In the genomic region with DNA sequence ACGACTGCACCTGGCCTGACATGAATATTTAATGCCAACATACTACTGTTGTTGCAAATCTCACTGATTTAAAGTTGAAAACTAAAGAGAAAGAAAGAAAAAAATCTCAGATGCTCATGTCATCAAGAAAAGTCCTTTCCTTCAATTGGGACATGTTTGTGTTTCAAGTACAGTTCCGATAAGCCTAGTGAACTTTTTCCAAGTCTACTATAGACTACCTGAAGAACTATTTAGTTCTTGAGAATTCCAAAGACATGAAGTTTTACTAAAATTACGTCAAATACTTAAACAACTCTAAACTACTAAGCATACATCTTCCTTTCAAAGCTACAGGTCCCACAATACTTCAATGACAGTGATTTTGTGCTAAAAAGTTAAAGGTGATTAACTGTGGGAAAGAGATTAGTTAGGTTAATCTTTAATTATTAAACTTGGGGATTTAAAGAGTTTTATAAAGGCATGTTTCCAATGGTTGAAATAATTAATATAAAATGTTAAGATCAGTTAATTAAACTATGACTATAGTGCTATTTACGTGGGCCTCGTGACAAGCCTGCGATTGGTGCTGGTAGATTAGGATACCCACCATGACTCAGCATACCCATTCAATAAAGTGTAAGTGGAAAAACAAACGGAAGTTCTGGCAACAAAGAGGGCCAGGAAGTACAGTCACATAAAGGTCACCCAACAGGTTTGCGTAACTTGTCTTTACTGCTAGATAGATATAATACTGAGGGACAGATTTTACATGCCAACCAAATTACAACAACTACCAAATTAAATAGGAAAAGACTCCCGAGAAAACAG, we compare ENCODE assay signal across 1 cellular context.
TF ChIP-seq lines count a peak whose summit lies in the region.

No MANE protein-coding gene starts in this region.

TF ChIP-seq in HepG2, 621 proteins besides CTCF, POLR2A, EP300 and RAD21 (continued from another document and continues in another):
- TF ChIP-seq, protein P1, sequence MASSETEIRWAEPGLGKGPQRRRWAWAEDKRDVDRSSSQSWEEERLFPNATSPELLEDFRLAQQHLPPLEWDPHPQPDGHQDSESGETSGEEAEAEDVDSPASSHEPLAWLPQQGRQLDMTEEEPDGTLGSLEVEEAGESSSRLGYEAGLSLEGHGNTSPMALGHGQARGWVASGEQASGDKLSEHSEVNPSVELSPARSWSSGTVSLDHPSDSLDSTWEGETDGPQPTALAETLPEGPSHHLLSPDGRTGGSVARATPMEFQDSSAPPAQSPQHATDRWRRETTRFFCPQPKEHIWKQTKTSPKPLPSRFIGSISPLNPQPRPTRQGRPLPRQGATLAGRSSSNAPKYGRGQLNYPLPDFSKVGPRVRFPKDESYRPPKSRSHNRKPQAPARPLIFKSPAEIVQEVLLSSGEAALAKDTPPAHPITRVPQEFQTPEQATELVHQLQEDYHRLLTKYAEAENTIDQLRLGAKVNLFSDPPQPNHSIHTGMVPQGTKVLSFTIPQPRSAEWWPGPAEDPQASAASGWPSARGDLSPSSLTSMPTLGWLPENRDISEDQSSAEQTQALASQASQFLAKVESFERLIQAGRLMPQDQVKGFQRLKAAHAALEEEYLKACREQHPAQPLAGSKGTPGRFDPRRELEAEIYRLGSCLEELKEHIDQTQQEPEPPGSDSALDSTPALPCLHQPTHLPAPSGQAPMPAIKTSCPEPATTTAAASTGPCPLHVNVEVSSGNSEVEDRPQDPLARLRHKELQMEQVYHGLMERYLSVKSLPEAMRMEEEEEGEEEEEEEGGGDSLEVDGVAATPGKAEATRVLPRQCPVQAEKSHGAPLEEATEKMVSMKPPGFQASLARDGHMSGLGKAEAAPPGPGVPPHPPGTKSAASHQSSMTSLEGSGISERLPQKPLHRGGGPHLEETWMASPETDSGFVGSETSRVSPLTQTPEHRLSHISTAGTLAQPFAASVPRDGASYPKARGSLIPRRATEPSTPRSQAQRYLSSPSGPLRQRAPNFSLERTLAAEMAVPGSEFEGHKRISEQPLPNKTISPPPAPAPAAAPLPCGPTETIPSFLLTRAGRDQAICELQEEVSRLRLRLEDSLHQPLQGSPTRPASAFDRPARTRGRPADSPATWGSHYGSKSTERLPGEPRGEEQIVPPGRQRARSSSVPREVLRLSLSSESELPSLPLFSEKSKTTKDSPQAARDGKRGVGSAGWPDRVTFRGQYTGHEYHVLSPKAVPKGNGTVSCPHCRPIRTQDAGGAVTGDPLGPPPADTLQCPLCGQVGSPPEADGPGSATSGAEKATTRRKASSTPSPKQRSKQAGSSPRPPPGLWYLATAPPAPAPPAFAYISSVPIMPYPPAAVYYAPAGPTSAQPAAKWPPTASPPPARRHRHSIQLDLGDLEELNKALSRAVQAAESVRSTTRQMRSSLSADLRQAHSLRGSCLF (CRISPR knock-in tag; IDR thresholded peaks at IDR 0.05; ENCODE audit: borderline replicate concordance): no peak
- TF ChIP-seq LRRFIP1 (CRISPR knock-in tag; conservative IDR thresholded peaks at IDR 0.05) (no peak), ZNF660 (CRISPR knock-in tag; IDR thresholded peaks at IDR 0.05; ENCODE audit: borderline replicate concordance, low read depth) (no peak), ATF7 (IDR thresholded peaks at IDR 0.05) (no peak), ATF7 (CRISPR knock-in tag; IDR thresholded peaks at IDR 0.05) (no peak), GPN1 (CRISPR knock-in tag; IDR thresholded peaks at IDR 0.05; ENCODE audit: borderline replicate concordance) (no peak), MYC (CRISPR knock-in tag; IDR thresholded peaks at IDR 0.05; ENCODE audit: borderline replicate concordance) (no peak), ZNF501 (CRISPR knock-in tag; IDR thresholded peaks at IDR 0.05) (no peak), CBX2 (IDR thresholded peaks at IDR 0.05; ENCODE audit: low read depth, low read length) (no peak), CBX2 (CRISPR knock-in tag; IDR thresholded peaks at IDR 0.05; ENCODE audit: low read depth) (no peak), NR2F2 (IDR thresholded peaks at IDR 0.05; ENCODE audit: borderline replicate concordance, low read depth) (peak; percentile 64; the same call in 1 of the 2 replicates), MAX (IDR thresholded peaks at IDR 0.05) (peak; percentile 47), KDM3A (CRISPR knock-in tag; IDR thresholded peaks at IDR 0.05; ENCODE audit: low read depth) (no peak), GMEB2 (CRISPR knock-in tag; IDR thresholded peaks at IDR 0.05; ENCODE audit: low read depth) (no peak), ZHX2 (IDR thresholded peaks at IDR 0.05; ENCODE audit: low read depth) (no peak), ZHX2 (CRISPR knock-in tag; IDR thresholded peaks at IDR 0.05; ENCODE audit: borderline replicate concordance) (no peak), KMT2B (CRISPR knock-in tag; IDR thresholded peaks at IDR 0.05) (peak; percentile 61; the same call in 1 of the 2 replicates), MYPOP (CRISPR knock-in tag; IDR thresholded peaks at IDR 0.05) (no peak), ZNF550 (CRISPR knock-in tag; IDR thresholded peaks at IDR 0.05; ENCODE audit: borderline replicate concordance) (no peak), TARDBP (CRISPR knock-in tag; IDR thresholded peaks at IDR 0.05) (peak; percentile 75; the same call in 1 of the 2 replicates), ZMYM4 (CRISPR knock-in tag; IDR thresholded peaks at IDR 0.05) (peak; percentile 85), ZNF274 (CRISPR knock-in tag; IDR thresholded peaks at IDR 0.05) (no peak), HNRNPL (IDR thresholded peaks at IDR 0.05; ENCODE audit: low read depth, low read length) (no peak), ADNP (CRISPR knock-in tag; IDR thresholded peaks at IDR 0.05) (no peak), HOXA9 (CRISPR knock-in tag; IDR thresholded peaks at IDR 0.05; ENCODE audit: borderline replicate concordance) (no peak), CBFB (CRISPR knock-in tag; IDR thresholded peaks at IDR 0.05) (no peak), NFYB (CRISPR knock-in tag; IDR thresholded peaks at IDR 0.05) (no peak), MTA1 (CRISPR knock-in tag; IDR thresholded peaks at IDR 0.05; ENCODE audit: borderline replicate concordance) (no peak), SP2 (CRISPR knock-in tag; IDR thresholded peaks at IDR 0.05) (no peak), E2F5 (CRISPR knock-in tag; conservative IDR thresholded peaks at IDR 0.05) (no peak), MAZ (IDR thresholded peaks at IDR 0.05; ENCODE audit: borderline replicate concordance, low read depth, low read length) (no peak), MAZ (CRISPR knock-in tag; IDR thresholded peaks at IDR 0.05; ENCODE audit: low read depth) (no peak), KLF9 (CRISPR knock-in tag; IDR thresholded peaks at IDR 0.05; ENCODE audit: low read depth) (no peak)
- TF ChIP-seq, protein P2, sequence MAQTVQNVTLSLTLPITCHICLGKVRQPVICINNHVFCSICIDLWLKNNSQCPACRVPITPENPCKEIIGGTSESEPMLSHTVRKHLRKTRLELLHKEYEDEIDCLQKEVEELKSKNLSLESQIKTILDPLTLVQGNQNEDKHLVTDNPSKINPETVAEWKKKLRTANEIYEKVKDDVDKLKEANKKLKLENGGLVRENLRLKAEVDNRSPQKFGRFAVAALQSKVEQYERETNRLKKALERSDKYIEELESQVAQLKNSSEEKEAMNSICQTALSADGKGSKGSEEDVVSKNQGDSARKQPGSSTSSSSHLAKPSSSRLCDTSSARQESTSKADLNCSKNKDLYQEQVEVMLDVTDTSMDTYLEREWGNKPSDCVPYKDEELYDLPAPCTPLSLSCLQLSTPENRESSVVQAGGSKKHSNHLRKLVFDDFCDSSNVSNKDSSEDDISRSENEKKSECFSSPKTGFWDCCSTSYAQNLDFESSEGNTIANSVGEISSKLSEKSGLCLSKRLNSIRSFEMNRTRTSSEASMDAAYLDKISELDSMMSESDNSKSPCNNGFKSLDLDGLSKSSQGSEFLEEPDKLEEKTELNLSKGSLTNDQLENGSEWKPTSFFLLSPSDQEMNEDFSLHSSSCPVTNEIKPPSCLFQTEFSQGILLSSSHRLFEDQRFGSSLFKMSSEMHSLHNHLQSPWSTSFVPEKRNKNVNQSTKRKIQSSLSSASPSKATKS (CRISPR knock-in tag; IDR thresholded peaks at IDR 0.05): no peak
